Comparison of ENCODE assay signal across 1 cellular context in genomic region chr7:41881313-41882130, GRCh38.
A peak's percentile ranks its signal among the peaks of the same experiment; 100 is the strongest.
TF ChIP-seq lines count a peak whose summit lies in the region.

No MANE protein-coding gene starts in this region.

TF ChIP-seq in GM12878, 131 proteins besides CTCF, POLR2A, EP300 and RAD21 (continued from another document and continues in another):
- TF ChIP-seq CBX3 (IDR thresholded peaks at IDR 0.05; ENCODE audit: borderline replicate concordance, low read depth) (no peak), NBN (IDR thresholded peaks at IDR 0.05) (peak; percentile 97), HSF1 (IDR thresholded peaks at IDR 0.05; ENCODE audit: low read depth, low read length) (no peak), RB1 (IDR thresholded peaks at IDR 0.05; ENCODE audit: borderline replicate concordance) (no peak), SIX5 (IDR thresholded peaks at IDR 0.05; ENCODE audit: low read depth, low read length, severe bottlenecking) (no peak), NFYA (IDR thresholded peaks at IDR 0.05; ENCODE audit: borderline replicate concordance, low read depth, low read length) (no peak), PAX8 (IDR thresholded peaks at IDR 0.05) (no peak), PKNOX1 (IDR thresholded peaks at IDR 0.05) (0 out of 2 replicates have a peak, but pooled peaks have one; percentile 38), ZSCAN29 (IDR thresholded peaks at IDR 0.05) (peak; percentile 7; the same call in 1 of the 2 replicates), ZNF384 (IDR thresholded peaks at IDR 0.05; ENCODE audit: borderline replicate concordance, low read depth, low read length) (0 out of 2 replicates have a peak, but pooled peaks have one; percentile 12), DPF2 (IDR thresholded peaks at IDR 0.05) (peak; percentile 95), BCL11A (IDR thresholded peaks at IDR 0.05; ENCODE audit: low read depth, low read length) (peak; percentile 90), NR2C2 (IDR thresholded peaks at IDR 0.05; ENCODE audit: borderline replicate concordance, control insufficient read depth, insufficient read length, low read depth) (no peak), TARDBP (IDR thresholded peaks at IDR 0.05; ENCODE audit: borderline replicate concordance) (no peak; the same call in 1 of the 2 replicates), PML (IDR thresholded peaks at IDR 0.05; ENCODE audit: low read length) (peak; percentile 93), RELA (IDR thresholded peaks at IDR 0.05; ENCODE audit: borderline replicate concordance, partially characterized antibody) (peak; percentile 91), KLF5 (IDR thresholded peaks at IDR 0.05; ENCODE audit: partially characterized antibody) (peak; percentile 91), ZZZ3 (IDR thresholded peaks at IDR 0.05; ENCODE audit: control insufficient read depth, insufficient read length, low read depth) (no peak), ATF7 (IDR thresholded peaks at IDR 0.05; ENCODE audit: low read depth) (peak; percentile 98), MTA2 (IDR thresholded peaks at IDR 0.05; ENCODE audit: low read depth) (peak; percentile 99), SPI1 (IDR thresholded peaks at IDR 0.05; ENCODE audit: borderline replicate concordance, insufficient read depth, low read depth, low read length) (peak; percentile 92), PAX5 (IDR thresholded peaks at IDR 0.05; ENCODE audit: borderline replicate concordance, low read depth, low read length) (peak; percentile 89), BCLAF1 (IDR thresholded peaks at IDR 0.05) (no peak), SREBF2 (IDR thresholded peaks at IDR 0.05; ENCODE audit: low read length) (no peak), YY1 (IDR thresholded peaks at IDR 0.05; ENCODE audit: low read depth, low read length) (0 out of 2 replicates have a peak, but pooled peaks have one; percentile 5), SMAD5 (IDR thresholded peaks at IDR 0.05; ENCODE audit: low read depth) (no peak), ETV6 (conservative IDR thresholded peaks at IDR 0.05 in 1 of 2, IDR thresholded peaks at IDR 0.05 in 1 of 2; ENCODE audit: borderline replicate concordance in 1 of 2, low read depth in 1 of 2) (peak; percentile 85 to 100; a peak in 3 of 4 replicates), SMAD1 (IDR thresholded peaks at IDR 0.05; ENCODE audit: low read depth, partially characterized antibody) (peak; percentile 68), MEF2B (IDR thresholded peaks at IDR 0.05; ENCODE audit: partially characterized antibody, poor library complexity, severe bottlenecking) (peak; percentile 99), SMC3 (IDR thresholded peaks at IDR 0.05; ENCODE audit: borderline replicate concordance, low read length) (peak; percentile 22; the same call in 1 of the 2 replicates), CBFB (IDR thresholded peaks at IDR 0.05; ENCODE audit: low read depth) (peak; percentile 94), GATAD2B (conservative IDR thresholded peaks at IDR 0.05; ENCODE audit: low read depth) (peak; percentile 75), TAF1 (IDR thresholded peaks at IDR 0.05; ENCODE audit: borderline replicate concordance, low read depth, low read length) (no peak), TBL1XR1 (IDR thresholded peaks at IDR 0.05; ENCODE audit: low read depth, low read length) (peak; percentile 100), CHD4 (IDR thresholded peaks at IDR 0.05) (no peak), ZNF592 (IDR thresholded peaks at IDR 0.05) (0 out of 2 replicates have a peak, but pooled peaks have one; percentile 72), BACH1 (IDR thresholded peaks at IDR 0.05; ENCODE audit: borderline replicate concordance) (peak; percentile 71; the same call in 1 of the 2 replicates), E2F4 (IDR thresholded peaks at IDR 0.05; ENCODE audit: low read depth, low read length) (no peak), TCF3 (IDR thresholded peaks at IDR 0.05; ENCODE audit: borderline replicate concordance, insufficient read depth, low read depth, low read length) (0 out of 2 replicates have a peak, but pooled peaks have one; percentile 80), IRF5 (IDR thresholded peaks at IDR 0.05; ENCODE audit: borderline replicate concordance) (no peak)
- TF ChIP-seq, protein P1, sequence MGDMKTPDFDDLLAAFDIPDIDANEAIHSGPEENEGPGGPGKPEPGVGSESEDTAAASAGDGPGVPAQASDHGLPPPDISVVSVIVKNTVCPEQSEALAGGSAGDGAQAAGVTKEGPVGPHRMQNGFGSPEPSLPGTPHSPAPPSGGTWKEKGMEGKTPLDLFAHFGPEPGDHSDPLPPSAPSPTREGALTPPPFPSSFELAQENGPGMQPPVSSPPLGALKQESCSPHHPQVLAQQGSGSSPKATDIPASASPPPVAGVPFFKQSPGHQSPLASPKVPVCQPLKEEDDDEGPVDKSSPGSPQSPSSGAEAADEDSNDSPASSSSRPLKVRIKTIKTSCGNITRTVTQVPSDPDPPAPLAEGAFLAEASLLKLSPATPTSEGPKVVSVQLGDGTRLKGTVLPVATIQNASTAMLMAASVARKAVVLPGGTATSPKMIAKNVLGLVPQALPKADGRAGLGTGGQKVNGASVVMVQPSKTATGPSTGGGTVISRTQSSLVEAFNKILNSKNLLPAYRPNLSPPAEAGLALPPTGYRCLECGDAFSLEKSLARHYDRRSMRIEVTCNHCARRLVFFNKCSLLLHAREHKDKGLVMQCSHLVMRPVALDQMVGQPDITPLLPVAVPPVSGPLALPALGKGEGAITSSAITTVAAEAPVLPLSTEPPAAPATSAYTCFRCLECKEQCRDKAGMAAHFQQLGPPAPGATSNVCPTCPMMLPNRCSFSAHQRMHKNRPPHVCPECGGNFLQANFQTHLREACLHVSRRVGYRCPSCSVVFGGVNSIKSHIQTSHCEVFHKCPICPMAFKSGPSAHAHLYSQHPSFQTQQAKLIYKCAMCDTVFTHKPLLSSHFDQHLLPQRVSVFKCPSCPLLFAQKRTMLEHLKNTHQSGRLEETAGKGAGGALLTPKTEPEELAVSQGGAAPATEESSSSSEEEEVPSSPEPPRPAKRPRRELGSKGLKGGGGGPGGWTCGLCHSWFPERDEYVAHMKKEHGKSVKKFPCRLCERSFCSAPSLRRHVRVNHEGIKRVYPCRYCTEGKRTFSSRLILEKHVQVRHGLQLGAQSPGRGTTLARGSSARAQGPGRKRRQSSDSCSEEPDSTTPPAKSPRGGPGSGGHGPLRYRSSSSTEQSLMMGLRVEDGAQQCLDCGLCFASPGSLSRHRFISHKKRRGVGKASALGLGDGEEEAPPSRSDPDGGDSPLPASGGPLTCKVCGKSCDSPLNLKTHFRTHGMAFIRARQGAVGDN (IDR thresholded peaks at IDR 0.05) = peak; percentile 89
- TF ChIP-seq, protein P2, sequence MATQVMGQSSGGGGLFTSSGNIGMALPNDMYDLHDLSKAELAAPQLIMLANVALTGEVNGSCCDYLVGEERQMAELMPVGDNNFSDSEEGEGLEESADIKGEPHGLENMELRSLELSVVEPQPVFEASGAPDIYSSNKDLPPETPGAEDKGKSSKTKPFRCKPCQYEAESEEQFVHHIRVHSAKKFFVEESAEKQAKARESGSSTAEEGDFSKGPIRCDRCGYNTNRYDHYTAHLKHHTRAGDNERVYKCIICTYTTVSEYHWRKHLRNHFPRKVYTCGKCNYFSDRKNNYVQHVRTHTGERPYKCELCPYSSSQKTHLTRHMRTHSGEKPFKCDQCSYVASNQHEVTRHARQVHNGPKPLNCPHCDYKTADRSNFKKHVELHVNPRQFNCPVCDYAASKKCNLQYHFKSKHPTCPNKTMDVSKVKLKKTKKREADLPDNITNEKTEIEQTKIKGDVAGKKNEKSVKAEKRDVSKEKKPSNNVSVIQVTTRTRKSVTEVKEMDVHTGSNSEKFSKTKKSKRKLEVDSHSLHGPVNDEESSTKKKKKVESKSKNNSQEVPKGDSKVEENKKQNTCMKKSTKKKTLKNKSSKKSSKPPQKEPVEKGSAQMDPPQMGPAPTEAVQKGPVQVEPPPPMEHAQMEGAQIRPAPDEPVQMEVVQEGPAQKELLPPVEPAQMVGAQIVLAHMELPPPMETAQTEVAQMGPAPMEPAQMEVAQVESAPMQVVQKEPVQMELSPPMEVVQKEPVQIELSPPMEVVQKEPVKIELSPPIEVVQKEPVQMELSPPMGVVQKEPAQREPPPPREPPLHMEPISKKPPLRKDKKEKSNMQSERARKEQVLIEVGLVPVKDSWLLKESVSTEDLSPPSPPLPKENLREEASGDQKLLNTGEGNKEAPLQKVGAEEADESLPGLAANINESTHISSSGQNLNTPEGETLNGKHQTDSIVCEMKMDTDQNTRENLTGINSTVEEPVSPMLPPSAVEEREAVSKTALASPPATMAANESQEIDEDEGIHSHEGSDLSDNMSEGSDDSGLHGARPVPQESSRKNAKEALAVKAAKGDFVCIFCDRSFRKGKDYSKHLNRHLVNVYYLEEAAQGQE (IDR thresholded peaks at IDR 0.05; ENCODE audit: low read depth, low read length) = no peak; the same call in 1 of the 2 replicates
